Comparison of ENCODE assay signal across 1 cellular context in the genomic region with DNA sequence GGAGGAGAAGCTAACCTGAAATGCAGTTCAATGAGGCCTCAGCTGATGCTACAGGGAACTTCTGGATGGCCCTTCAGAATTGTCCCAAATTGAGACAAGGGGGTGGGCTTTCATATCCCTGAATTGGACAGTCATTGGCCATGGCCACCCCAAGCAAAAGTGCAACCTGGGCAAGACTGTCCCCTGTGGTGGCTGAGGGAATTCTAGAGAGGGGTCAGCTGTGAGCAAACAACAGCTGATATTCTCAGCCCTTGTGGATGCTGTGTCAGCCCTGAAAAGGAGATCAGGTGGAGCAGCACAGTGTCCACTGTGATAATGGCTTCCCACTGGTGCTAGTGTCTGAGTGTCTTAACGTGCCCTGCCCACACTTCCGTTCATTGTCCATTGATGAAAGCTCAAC.
TF ChIP-seq lines count a peak whose summit lies in the region.

No MANE protein-coding gene starts in this region.

TF ChIP-seq in HCT116, 20 proteins besides CTCF, POLR2A, EP300 and RAD21 (continued from another document):
- TF ChIP-seq, protein P1, sequence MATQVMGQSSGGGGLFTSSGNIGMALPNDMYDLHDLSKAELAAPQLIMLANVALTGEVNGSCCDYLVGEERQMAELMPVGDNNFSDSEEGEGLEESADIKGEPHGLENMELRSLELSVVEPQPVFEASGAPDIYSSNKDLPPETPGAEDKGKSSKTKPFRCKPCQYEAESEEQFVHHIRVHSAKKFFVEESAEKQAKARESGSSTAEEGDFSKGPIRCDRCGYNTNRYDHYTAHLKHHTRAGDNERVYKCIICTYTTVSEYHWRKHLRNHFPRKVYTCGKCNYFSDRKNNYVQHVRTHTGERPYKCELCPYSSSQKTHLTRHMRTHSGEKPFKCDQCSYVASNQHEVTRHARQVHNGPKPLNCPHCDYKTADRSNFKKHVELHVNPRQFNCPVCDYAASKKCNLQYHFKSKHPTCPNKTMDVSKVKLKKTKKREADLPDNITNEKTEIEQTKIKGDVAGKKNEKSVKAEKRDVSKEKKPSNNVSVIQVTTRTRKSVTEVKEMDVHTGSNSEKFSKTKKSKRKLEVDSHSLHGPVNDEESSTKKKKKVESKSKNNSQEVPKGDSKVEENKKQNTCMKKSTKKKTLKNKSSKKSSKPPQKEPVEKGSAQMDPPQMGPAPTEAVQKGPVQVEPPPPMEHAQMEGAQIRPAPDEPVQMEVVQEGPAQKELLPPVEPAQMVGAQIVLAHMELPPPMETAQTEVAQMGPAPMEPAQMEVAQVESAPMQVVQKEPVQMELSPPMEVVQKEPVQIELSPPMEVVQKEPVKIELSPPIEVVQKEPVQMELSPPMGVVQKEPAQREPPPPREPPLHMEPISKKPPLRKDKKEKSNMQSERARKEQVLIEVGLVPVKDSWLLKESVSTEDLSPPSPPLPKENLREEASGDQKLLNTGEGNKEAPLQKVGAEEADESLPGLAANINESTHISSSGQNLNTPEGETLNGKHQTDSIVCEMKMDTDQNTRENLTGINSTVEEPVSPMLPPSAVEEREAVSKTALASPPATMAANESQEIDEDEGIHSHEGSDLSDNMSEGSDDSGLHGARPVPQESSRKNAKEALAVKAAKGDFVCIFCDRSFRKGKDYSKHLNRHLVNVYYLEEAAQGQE (IDR thresholded peaks at IDR 0.05; ENCODE audit: low read depth) = no peak
- TF ChIP-seq EZH2phosphoT487 (IDR thresholded peaks at IDR 0.05; ENCODE audit: borderline replicate concordance) = no peak
- TF ChIP-seq SRF (IDR thresholded peaks at IDR 0.05; ENCODE audit: low read depth) = no peak
- TF ChIP-seq, protein P2, sequence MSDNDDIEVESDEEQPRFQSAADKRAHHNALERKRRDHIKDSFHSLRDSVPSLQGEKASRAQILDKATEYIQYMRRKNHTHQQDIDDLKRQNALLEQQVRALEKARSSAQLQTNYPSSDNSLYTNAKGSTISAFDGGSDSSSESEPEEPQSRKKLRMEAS (IDR thresholded peaks at IDR 0.05) = no peak
- TF ChIP-seq SIN3A (IDR thresholded peaks at IDR 0.05; ENCODE audit: low read depth) = no peak
- TF ChIP-seq, protein P3, sequence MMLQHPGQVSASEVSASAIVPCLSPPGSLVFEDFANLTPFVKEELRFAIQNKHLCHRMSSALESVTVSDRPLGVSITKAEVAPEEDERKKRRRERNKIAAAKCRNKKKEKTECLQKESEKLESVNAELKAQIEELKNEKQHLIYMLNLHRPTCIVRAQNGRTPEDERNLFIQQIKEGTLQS (IDR thresholded peaks at IDR 0.05) = no peak
- TF ChIP-seq FOSL1 (IDR thresholded peaks at IDR 0.05; ENCODE audit: low read depth) = no peak
- no peak for TF ChIP-seq SP1 (IDR thresholded peaks at IDR 0.05; ENCODE audit: low read depth)
- TF ChIP-seq ZNF274 (IDR thresholded peaks at IDR 0.05; ENCODE audit: low read depth, low read length) = no peak
